Comparison of ENCODE assay signal across 23 cellular contexts in the genomic region with DNA sequence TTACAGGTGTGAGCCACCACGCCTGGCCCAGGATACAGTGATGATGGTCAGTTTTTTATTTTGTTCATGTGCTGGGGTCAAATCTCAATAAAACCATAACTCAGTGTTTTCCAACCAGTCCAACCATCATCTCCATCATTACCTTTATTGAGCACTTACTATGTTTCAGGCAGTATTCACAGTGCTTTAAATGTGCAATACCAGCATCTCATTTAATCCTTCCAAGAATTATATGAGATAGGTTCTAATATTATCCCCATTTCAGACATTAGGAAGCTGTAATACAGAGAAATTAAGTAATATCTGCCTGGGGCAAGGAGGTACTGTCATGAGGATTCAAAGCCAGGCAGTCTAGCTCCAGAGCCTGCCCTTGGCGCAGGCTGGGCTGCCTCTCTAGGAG.
"Had no signal": no experiment of that assay in that cellular context is flagged by ENCODE, and none has a peak within 500 bp of the region (broad histone marks: within the 10 kb centered on the region; RNA-seq: fewer than 3 reads in every experiment).

No MANE protein-coding gene starts in this region.

- H3K27ac Mint-ChIP-seq: mesothelial cell of epicardium, naive B cell had no signal

- H3K9me3 ChIP-seq: esophagus squamous epithelium, gastrocnemius medialis, heart right ventricle, left lung, lower lobe of right lung, mucosa of descending colon had no signal

- DNase-seq: dermis blood vessel endothelial cell; dorsolateral prefrontal cortex; effector CD4-positive, alpha-beta T cell; effector memory CD4-positive, alpha-beta T cell; erythroblast; esophagus squamous epithelium; foreskin fibroblast; foreskin melanocyte; gastrocnemius medialis; glutamatergic neuron; head of caudate nucleus; heart right ventricle; hippocampal formation; left cardiac atrium; left lung; left ventricle myocardium superior; lower lobe of right lung; mesenchymal stem cell; mucosa of descending colon; naive B cell had no signal

- H3K36me3 Mint-ChIP-seq: naive B cell had no signal

- H3K4me1 Mint-ChIP-seq: naive B cell had no signal

- H3K4me3 ChIP-seq: coronary artery, dorsolateral prefrontal cortex, esophagus squamous epithelium, gastrocnemius medialis, heart right ventricle, left lung, lower lobe of right lung, mucosa of descending colon had no signal

- H3K4me1 ChIP-seq: esophagus squamous epithelium, gastrocnemius medialis, heart right ventricle, left lung, lower lobe of right lung had no signal

- H3K27ac ChIP-seq: coronary artery, esophagus squamous epithelium, gastrocnemius medialis, heart right ventricle, left lung, lower lobe of right lung had no signal

- H3K4me3 Mint-ChIP-seq: mesothelial cell of epicardium, naive B cell had no signal

- H3K9me3 Mint-ChIP-seq: mesothelial cell of epicardium, naive B cell had no signal

- ATAC-seq: esophagus mucosa, gastrocnemius medialis, heart right ventricle, left cardiac atrium, left lung, left ventricle myocardium superior, lower lobe of right lung, mucosa of descending colon had no signal

- H3K36me3 ChIP-seq: gastrocnemius medialis, heart right ventricle had no signal

- H3K27me3 ChIP-seq: dorsolateral prefrontal cortex, gastrocnemius medialis, left lung had no signal
